12 cellular contexts compared by ENCODE assay signal in the genomic region with DNA sequence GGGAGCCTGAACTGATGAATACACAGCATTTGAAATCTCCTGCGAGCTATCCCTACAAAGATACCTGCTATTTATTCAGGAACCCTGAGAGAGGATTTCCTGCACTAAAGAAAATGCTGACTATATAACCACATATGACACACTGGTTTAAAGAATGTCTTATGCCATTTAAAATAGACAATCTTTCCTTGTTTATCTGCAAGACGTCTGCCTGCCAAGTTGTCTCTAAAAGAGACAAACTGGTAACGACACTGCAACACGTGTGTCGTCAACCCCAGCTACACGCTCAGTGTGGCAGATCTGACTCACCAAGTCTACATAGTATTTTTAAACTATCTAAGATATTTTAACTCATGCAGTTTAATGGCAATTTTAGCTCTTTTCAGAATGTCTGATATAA. TPM values are rescaled to one million over a fixed set of nuclear protein-coding genes. Genes with fewer than 3 reads are reported as not detected.
A peak's percentile ranks its signal among the peaks of the same experiment; 100 is the strongest.
DNase-seq lines count a peak whose midpoint lies in the region; ATAC-seq and TF ChIP-seq lines count a peak whose summit lies in the region.
"Had no signal": no experiment of that assay in that cellular context is flagged by ENCODE, and none has a peak within 500 bp of the region (broad histone marks: within the 10 kb centered on the region; RNA-seq: fewer than 3 reads in every experiment).

No MANE protein-coding gene starts in this region.

- peak overlapping the region; percentile 43 for H3K9ac ChIP-seq in SK-N-MC (ENCODE audit: insufficient read length)

- H3K4me1 Mint-ChIP-seq in natural killer cell = no peaks in the 10 kb centered on the region

- H3K9me3 ChIP-seq in SK-N-MC (ENCODE audit: low read depth, low read length) = no peaks in the 10 kb centered on the region
- H3K9me3 ChIP-seq in esophagus muscularis mucosa = no peaks in the 10 kb centered on the region
- H3K9me3 ChIP-seq in right lobe of liver = no peaks in the 10 kb centered on the region
- H3K9me3 ChIP-seq in transverse colon = no peaks in the 10 kb centered on the region
- H3K9me3 ChIP-seq: SJCRH30 had no signal

- no peak for TF ChIP-seq EP300 in esophagus muscularis mucosa (IDR thresholded peaks at IDR 0.05)
- no peak for TF ChIP-seq EP300 in transverse colon (IDR thresholded peaks at IDR 0.05; ENCODE audit: low read depth)

- H3K36me3 ChIP-seq in SK-N-MC (ENCODE audit: insufficient read depth, low read length) (peaks cover 5% of the 10 kb centered on the region; the same call in 1 of the 2 replicates), esophagus muscularis mucosa (no peaks in the 10 kb centered on the region), right lobe of liver (no peaks in the 10 kb centered on the region), transverse colon (no peaks in the 10 kb centered on the region)

- peak overlapping the region; percentile 39 for H3K4me3 ChIP-seq in SK-N-MC
- H3K4me3 ChIP-seq in esophagus muscularis mucosa = peak overlapping the region; percentile 11 to 27 (median 20)
- no peak overlapping the region for H3K4me3 ChIP-seq in right lobe of liver
- no peak overlapping the region for H3K4me3 ChIP-seq in transverse colon
- H3K4me3 ChIP-seq: SJCRH30 had no signal

- peak; percentile 60 to 69 (median 68) for ATAC-seq in right lobe of liver
- no peak for ATAC-seq in natural killer cell
- no peak for ATAC-seq in HG03432 (IDR thresholded peaks at IDR 0.05; ENCODE audit: unreplicated experiment)
- ATAC-seq: activated naive CD4-positive, alpha-beta T cell treated with anti-CD3 and anti-CD28 coated beads, Interleukin-2, amount 50 U/mL, for 72 hours; stimulated activated naive CD8-positive, alpha-beta T cell treated with anti-CD3 and anti-CD28 coated beads, Interleukin-15, Interleukin-2, amounts not matched to agents 100 U/mL and 50 U/mL, for 24 hours had no signal

- H3K4me1 ChIP-seq in esophagus muscularis mucosa (peaks cover 56 to 83% (median 78%) of the 10 kb centered on the region in 4 donors), right lobe of liver (peaks cover 0 to 37% (median 15%) of the 10 kb centered on the region in 4 donors), transverse colon (peaks cover 17 to 71% (median 37%) of the 10 kb centered on the region in 4 donors)

- 25% methylated on average over 6 of the region's 6 CpGs for WGBS in esophagus muscularis mucosa
- 16% methylated on average over 6 of the region's 6 CpGs for WGBS in right lobe of liver (ENCODE audit: insufficient coverage, low coverage, low lambda C conversion rate, missing lambda C conversion rate)
- 64 to 72% methylated on average over 6 of the region's 6 CpGs for WGBS in transverse colon (ENCODE audit: low coverage in 1 of 2), 2 donors

- H3K27ac ChIP-seq in SK-N-MC = peak overlapping the region; percentile 79
- H3K27ac ChIP-seq in esophagus muscularis mucosa (replicated peaks in 1 of 4) = peak overlapping the region; percentile 62 to 72 (median 70)
- H3K27ac ChIP-seq in right lobe of liver = peak overlapping the region in 1 of 3 donors; percentile 24
- H3K27ac ChIP-seq in transverse colon = peak overlapping the region in 3 of 4 donors; percentile 2 to 27 (median 14)
- H3K27ac ChIP-seq: SJCRH30 had no signal

- no peaks in the 10 kb centered on the region for H3K27me3 ChIP-seq in esophagus muscularis mucosa
- no peaks in the 10 kb centered on the region for H3K27me3 ChIP-seq in right lobe of liver
- H3K27me3 ChIP-seq in transverse colon = no peaks in the 10 kb centered on the region
- H3K27me3 ChIP-seq: SJCRH30 had no signal

- no peak for TF ChIP-seq POLR2A in esophagus muscularis mucosa (IDR thresholded peaks at IDR 0.05; ENCODE audit: low read depth)
- TF ChIP-seq POLR2A in right lobe of liver (IDR thresholded peaks at IDR 0.05) = no peak
- no peak for TF ChIP-seq POLR2A in transverse colon (IDR thresholded peaks at IDR 0.05)

- no peaks in the 10 kb centered on the region for H3K27me3 Mint-ChIP-seq in natural killer cell (ENCODE audit: low read depth in 2 of 2)

- no peak overlapping the region for H3K4me3 Mint-ChIP-seq in natural killer cell

- no peak overlapping the region for H3K27ac Mint-ChIP-seq in natural killer cell
- H3K27ac Mint-ChIP-seq: activated naive CD4-positive, alpha-beta T cell treated with anti-CD3 and anti-CD28 coated beads, Interleukin-2, amount 50 U/mL, for 72 hours had no signal

- TF ChIP-seq CTCF in esophagus muscularis mucosa (IDR thresholded peaks at IDR 0.05) = no peak
- no peak for TF ChIP-seq CTCF in right lobe of liver (IDR thresholded peaks at IDR 0.05)
- TF ChIP-seq CTCF in transverse colon (IDR thresholded peaks at IDR 0.05) = no peak
- TF ChIP-seq CTCF in natural killer cell (IDR thresholded peaks at IDR 0.05) = no peak

- peaks cover 0 to 2% of the 10 kb centered on the region in 2 donors for H3K9me3 Mint-ChIP-seq in natural killer cell
- H3K9me3 Mint-ChIP-seq: activated naive CD4-positive, alpha-beta T cell treated with anti-CD3 and anti-CD28 coated beads, Interleukin-2, amount 50 U/mL, for 72 hours had no signal

- intact Hi-C loops in esophagus muscularis mucosa (cut with DNase I) (no loop called here), right lobe of liver (cut with DNase I) (no loop called here), transverse colon (cut with DNase I; ENCODE audit: low total_unique reads) (no loop called here), natural killer cell (cut with micrococcal nuclease) (no loop called here)

- DNase-seq in SK-N-MC (ENCODE audit: low read depth, low spot score) (no peak), esophagus muscularis mucosa (ENCODE audit: extremely low spot score) (no peak), right lobe of liver (peak in 1 of 3 donors; percentile 33), transverse colon (no peak), natural killer cell (no peak), SK-N-DZ (ENCODE audit: low spot score) (no peak)
- DNase-seq: activated CD4-positive, alpha-beta T cell treated with anti-CD3 and anti-CD28 coated beads, Interleukin-2, amount 50 U/mL, for 4 hours; NCI-H2227 treated with DMSO at 0.1 percent for 48 hours; SJCRH30; stimulated activated naive CD8-positive, alpha-beta T cell treated with anti-CD3 and anti-CD28 coated beads, Interleukin-15, Interleukin-2, amounts not matched to agents 100 U/mL and 50 U/mL, for 24 hours had no signal

- in situ Hi-C loops in transverse colon (cut with MboI; ENCODE audit: low pct_ligation_motif_present in 1 of 4, low pct_unique_long_range_greater_than_20kb in 1 of 4, low sequenced_read_pairs in 3 of 4) = no loop called here

- H3K36me3 Mint-ChIP-seq in natural killer cell = no peaks in the 10 kb centered on the region

RNA-seq across cellular contexts. Expression of a gene that starts 42.7 kb away (rescaled TPM):
- 100 to 1,000 TPM; 459 to 790 (median 624) TPM for total RNA-seq in esophagus muscularis mucosa
- total RNA-seq in right lobe of liver = 100 to 1,000 TPM; 127 to 262 (median 208) TPM
- total RNA-seq in transverse colon = 1,000 to 10,000 TPM in 1 of 4 donors, 100 to 1,000 TPM in 3; 471 to 1,291 (median 672) TPM
- 10 to 100 TPM in 1 of 3 donors, 1 to 10 TPM in 2; 5.1 to 10.6 (median 7.8) TPM for total RNA-seq in natural killer cell
- polyA plus RNA-seq in SK-N-DZ (2014; cell fraction: cytosol; rRNA removed) = 157 and 161 TPM in 2 replicates
- 51.3 and 67.0 TPM in 2 replicates for polyA plus RNA-seq in SK-N-DZ (2014; cell fraction: nucleus; rRNA removed)

Comparison
In these comparisons a context has a peak if more than half of its experiments do, and no peak if none do; other contexts are left out.
1. H3K4me3 ChIP-seq: peak in SK-N-MC (single experiment) and esophagus muscularis mucosa (4 of 4); none in right lobe of liver (0 of 3) and transverse colon (0 of 4).
2. ATAC-seq: peak in right lobe of liver (4 of 4); none in natural killer cell (0 of 3) and HG03432 (single experiment).
3. RNA of a gene that starts 42.7 kb away (total RNA-seq): 459 to 790 TPM in esophagus muscularis mucosa, 471 to 1,291 TPM in transverse colon and 127 to 262 TPM in right lobe of liver; 5.1 to 10.6 TPM in natural killer cell; every median in the first group is over 10 times any median in the second.